8 cellular contexts compared by ENCODE assay signal in the genomic region with DNA sequence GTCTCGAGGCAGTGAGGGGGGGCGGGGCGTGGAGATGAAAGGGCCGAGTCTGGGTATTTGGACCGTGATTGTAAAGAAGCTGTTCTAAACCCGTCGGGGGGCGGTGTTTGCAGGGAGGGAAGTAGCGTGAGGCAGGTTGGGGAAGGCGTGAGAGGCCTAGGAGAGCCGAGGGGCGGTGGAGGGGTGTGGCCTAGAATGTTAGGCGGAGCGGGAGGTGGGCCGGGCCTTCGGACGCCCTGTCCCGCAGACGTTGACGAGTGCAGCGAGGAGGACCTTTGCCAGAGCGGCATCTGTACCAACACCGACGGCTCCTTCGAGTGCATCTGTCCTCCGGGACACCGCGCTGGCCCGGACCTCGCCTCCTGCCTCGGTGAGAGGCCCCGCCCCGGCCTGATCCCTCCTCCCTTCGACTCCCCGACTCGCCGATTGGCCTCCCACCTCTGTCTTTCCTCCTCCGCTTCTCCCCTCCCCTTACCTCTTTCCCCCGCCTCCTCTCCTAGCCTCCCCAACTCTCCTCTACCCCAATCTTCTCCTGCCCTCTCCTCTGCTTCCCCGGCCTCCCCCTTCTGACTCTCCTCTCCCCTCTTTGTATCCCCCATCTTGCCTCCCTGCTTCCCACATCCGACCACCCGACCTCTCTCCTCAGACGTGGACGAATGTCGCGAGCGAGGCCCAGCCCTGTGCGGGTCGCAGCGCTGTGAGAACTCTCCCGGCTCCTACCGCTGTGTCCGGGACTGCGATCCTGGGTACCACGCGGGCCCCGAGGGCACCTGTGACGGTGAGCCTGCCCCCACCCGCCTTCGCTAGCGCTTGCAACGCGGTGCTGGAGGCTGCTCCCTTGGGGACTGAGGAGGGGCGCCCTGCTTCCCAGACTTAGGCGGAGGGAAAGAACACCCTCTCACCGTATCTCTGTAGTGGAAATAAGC. TPM values are rescaled to one million over a fixed set of nuclear protein-coding genes. Genes with fewer than 3 reads are reported as not detected.
DNase-seq lines count a peak whose midpoint lies in the region; ATAC-seq and TF ChIP-seq lines count a peak whose summit lies in the region.

No MANE protein-coding gene starts in this region.

- H3K27ac Mint-ChIP-seq in activated T-helper 2 cell treated with anti-CD3 and anti-CD28 coated beads, Interferon-gamma antibody, Interleukin-2, Interleukin-4, amounts not matched to agents 10 μg/mL and 5 μg/mL and 100 μg/mL, durations not matched to agents 14 hours and 24 hours and 36 hours, result peak overlapping the region; percentile 99

- peak overlapping the region; percentile 55 for H3K4me3 ChIP-seq in upper lobe of right lung
- H3K4me3 ChIP-seq in WERI-Rb-1 (ENCODE audit: low read depth, low read length), result no peak overlapping the region

- H3K4me3 Mint-ChIP-seq in activated T-helper 2 cell treated with anti-CD3 and anti-CD28 coated beads, Interferon-gamma antibody, Interleukin-2, Interleukin-4, amounts not matched to agents 10 μg/mL and 5 μg/mL and 100 μg/mL, durations not matched to agents 14 hours and 24 hours and 36 hours (ENCODE audit: low read depth), result peak overlapping the region; percentile 98

- DNase-seq in OCI-M2 (lab: John Stamatoyannopoulos, UW; ENCODE audit: unreplicated experiment), result peak; percentile 75
- peak; percentile 83 for DNase-seq in activated T-helper 2 cell treated with anti-CD3 and anti-CD28 coated beads, Interferon-gamma antibody, Interleukin-2, Interleukin-4, amounts not matched to agents 10 μg/mL and 5 μg/mL and 100 μg/mL, durations not matched to agents 14 hours and 24 hours and 36 hours (ENCODE audit: low spot score)
- peak; percentile 83 to 91 for DNase-seq in foreskin keratinocyte
- peak; percentile 95 for DNase-seq in posterior vena cava (ENCODE audit: low spot score)
- DNase-seq in upper lobe of right lung, result peak; percentile 92
- no peak for DNase-seq in WERI-Rb-1

- H3K27me3 ChIP-seq in foreskin keratinocyte, result no peaks in the 10 kb centered on the region
- no peaks in the 10 kb centered on the region for H3K27me3 ChIP-seq in upper lobe of right lung
- H3K27me3 ChIP-seq in WERI-Rb-1 (ENCODE audit: insufficient read depth, low read depth, severe bottlenecking), result no peaks in the 10 kb centered on the region

- H3K36me3 Mint-ChIP-seq in activated T-helper 2 cell treated with anti-CD3 and anti-CD28 coated beads, Interferon-gamma antibody, Interleukin-2, Interleukin-4, amounts not matched to agents 10 μg/mL and 5 μg/mL and 100 μg/mL, durations not matched to agents 14 hours and 24 hours and 36 hours (ENCODE audit: low read depth), result peaks cover 13% of the 10 kb centered on the region

- H3K4me1 ChIP-seq in foreskin keratinocyte (peaks cover 13% of the 10 kb centered on the region), upper lobe of right lung (peaks cover 27% of the 10 kb centered on the region)

- no peak for TF ChIP-seq CTCF in foreskin keratinocyte (conservative IDR thresholded peaks at IDR 0.05)
- TF ChIP-seq CTCF in upper lobe of right lung (IDR thresholded peaks at IDR 0.05), result no peak
- no peak for TF ChIP-seq CTCF in WERI-Rb-1 (IDR thresholded peaks at IDR 0.05; ENCODE audit: low read depth, low read length)

- peaks cover 4% of the 10 kb centered on the region for H3K36me3 ChIP-seq in upper lobe of right lung
- H3K36me3 ChIP-seq in WERI-Rb-1, result peaks cover 55% of the 10 kb centered on the region

- H3K9me3 ChIP-seq in upper lobe of right lung (no peaks in the 10 kb centered on the region), WERI-Rb-1 (ENCODE audit: severe bottlenecking) (no peaks in the 10 kb centered on the region)

- intact Hi-C loops in activated T-helper 2 cell treated with anti-CD3 and anti-CD28 coated beads, Interferon-gamma antibody, Interleukin-2, Interleukin-4, amounts not matched to agents 10 μg/mL and 5 μg/mL and 100 μg/mL, durations not matched to agents 14 hours and 24 hours and 36 hours (cut with micrococcal nuclease), result loop anchor here (2.0 to 10.0 kb wide), 5 partner anchors 103 to 651 kb away; partner anchors contain the start of genes BLVRB, COQ8B, EGLN2 and HNRNPUL1
- intact Hi-C loops in posterior vena cava (cut with DNase I) (no loop called here), upper lobe of right lung (cut with DNase I) (no loop called here)

- H3K4me1 Mint-ChIP-seq in activated T-helper 2 cell treated with anti-CD3 and anti-CD28 coated beads, Interferon-gamma antibody, Interleukin-2, Interleukin-4, amounts not matched to agents 10 μg/mL and 5 μg/mL and 100 μg/mL, durations not matched to agents 14 hours and 24 hours and 36 hours (ENCODE audit: low read depth), result peaks cover 35% of the 10 kb centered on the region

- H3K27me3 Mint-ChIP-seq in activated T-helper 2 cell treated with anti-CD3 and anti-CD28 coated beads, Interferon-gamma antibody, Interleukin-2, Interleukin-4, amounts not matched to agents 10 μg/mL and 5 μg/mL and 100 μg/mL, durations not matched to agents 14 hours and 24 hours and 36 hours (ENCODE audit: low read depth), result no peaks in the 10 kb centered on the region

- H3K27ac ChIP-seq in foreskin keratinocyte (peak overlapping the region; percentile 94), upper lobe of right lung (peak overlapping the region; percentile 58), WERI-Rb-1 (no peak overlapping the region)

- H3K9me3 Mint-ChIP-seq in activated T-helper 2 cell treated with anti-CD3 and anti-CD28 coated beads, Interferon-gamma antibody, Interleukin-2, Interleukin-4, amounts not matched to agents 10 μg/mL and 5 μg/mL and 100 μg/mL, durations not matched to agents 14 hours and 24 hours and 36 hours, result no peaks in the 10 kb centered on the region

- ATAC-seq in GM18870 (IDR thresholded peaks at IDR 0.05; ENCODE audit: unreplicated experiment), result peak; percentile 40
- peak; percentile 39 for ATAC-seq in HG03521 (IDR thresholded peaks at IDR 0.05; ENCODE audit: unreplicated experiment)
- ATAC-seq in foreskin keratinocyte, result peak; percentile 54
- peak; percentile 69 for ATAC-seq in upper lobe of right lung

RNA-seq across cellular contexts. Expression of gene LTBP4, which starts 12.8 kb away (rescaled TPM):
- total RNA-seq in activated T-helper 2 cell treated with anti-CD3 and anti-CD28 coated beads, Interferon-gamma antibody, Interleukin-2, Interleukin-4, amounts not matched to agents 10 μg/mL and 5 μg/mL and 100 μg/mL, durations not matched to agents 14 hours and 24 hours and 36 hours, result 101 and 104 TPM in 2 replicates
- total RNA-seq in foreskin keratinocyte (39.5 and 42.9 TPM in 2 replicates), posterior vena cava (100 to 1,000 TPM; 200 to 265 TPM), upper lobe of right lung (430 TPM)
- 50.6 and 51.1 TPM in 2 replicates for polyA plus RNA-seq in foreskin keratinocyte

RNA-seq across cellular contexts. Expression of gene SHKBP1, which starts 37.3 kb away (rescaled TPM):
- total RNA-seq in activated T-helper 2 cell treated with anti-CD3 and anti-CD28 coated beads, Interferon-gamma antibody, Interleukin-2, Interleukin-4, amounts not matched to agents 10 μg/mL and 5 μg/mL and 100 μg/mL, durations not matched to agents 14 hours and 24 hours and 36 hours, result 125 and 136 TPM in 2 replicates
- total RNA-seq in foreskin keratinocyte (53.0 and 64.8 TPM in 2 replicates), posterior vena cava (10 to 100 TPM; 43.8 to 45.3 TPM), upper lobe of right lung (68.1 TPM)
- 87.0 and 108 TPM in 2 replicates for polyA plus RNA-seq in foreskin keratinocyte
